26 cellular contexts compared by ENCODE assay signal in the genomic region with DNA sequence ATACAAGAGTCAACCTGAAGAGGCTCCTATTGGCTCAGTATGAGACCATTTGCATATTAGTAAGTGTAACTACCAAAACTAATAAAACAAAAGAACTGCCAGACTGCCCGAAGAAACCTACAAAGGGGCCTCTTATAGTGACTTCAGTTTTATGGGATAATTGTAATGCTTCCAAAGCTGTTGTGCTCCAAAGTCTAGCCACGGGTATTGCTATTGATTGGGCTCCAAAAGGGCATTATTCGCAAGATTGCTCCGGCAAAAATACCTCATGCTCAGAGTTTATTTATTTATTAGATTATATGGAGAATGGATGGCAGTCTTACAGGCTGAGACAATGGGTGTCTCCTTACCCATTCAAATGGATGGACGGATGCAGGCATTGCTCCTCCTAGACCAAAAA. TPM values are rescaled to one million over a fixed set of nuclear protein-coding genes. Genes with fewer than 3 reads are reported as not detected.
DNase-seq lines count a peak whose midpoint lies in the region; ATAC-seq, FAIRE-seq and TF ChIP-seq lines count a peak whose summit lies in the region.
"Had no signal": no experiment of that assay in that cellular context is flagged by ENCODE, and none has a peak within 500 bp of the region (broad histone marks: within the 10 kb centered on the region; RNA-seq: fewer than 3 reads in every experiment).

No MANE protein-coding gene starts in this region.

- POLR2A ChIA-PET in HepG2 (lab: Yijun Ruan, JAX) = no interaction called here

- DNase-seq in HepG2 (ENCODE audit: low spot score) (no peak), GM23338 (ENCODE audit: low spot score) (no peak), left lobe of liver (ENCODE audit: low spot score) (no peak), MG63 (no peak), smooth muscle cell (lab: John Stamatoyannopoulos, UW; ENCODE audit: unreplicated experiment) (no peak)
- DNase-seq: AML-193; Caco-2; CD4-positive, alpha-beta T cell; CD8-positive, alpha-beta T cell; DMS 273 treated with DMSO at 0.1 percent for 48 hours; DMS153; DMS53; DMS79; DND-41; EL; GF-D8 had no signal

- FAIRE-seq in HepG2 (lab: Jason Lieb, UNC) = no peak
- FAIRE-seq: A549, G401.6, GM12892, GM18507 had no signal

- no peak overlapping the region for H3K27ac Mint-ChIP-seq in GM23338
- H3K27ac Mint-ChIP-seq: B cell; CD4-positive, alpha-beta T cell; CD8-positive, alpha-beta T cell had no signal

- TF ChIP-seq EP300 in HepG2 (IDR thresholded peaks at IDR 0.05; ENCODE audit: low read depth in 2 of 2, low read length in 2 of 2) (no peak), HepG2 (CRISPR knock-in tag; IDR thresholded peaks at IDR 0.05; ENCODE audit: borderline replicate concordance) (no peak)

- H3K9me3 ChIP-seq in liver (ENCODE audit: control insufficient read depth in 4 of 4, low read length in 3 of 4) (no peaks in the 10 kb centered on the region), HepG2 (ENCODE audit: low read length) (no peaks in the 10 kb centered on the region), MG63 (no peaks in the 10 kb centered on the region), smooth muscle cell (replicated peaks; ENCODE audit: low read depth) (no peaks in the 10 kb centered on the region)
- H3K9me3 ChIP-seq: A549; BLaER1 treated with 17β-estradiol and CSF1 and Interleukin-3, amounts not matched to agents 10 nM and 100 nM; Caco-2 had no signal

- no peak for TF ChIP-seq POLR2A in HepG2 (IDR thresholded peaks at IDR 0.05; ENCODE audit: insufficient read depth in 1 of 2, low read depth in 2 of 2, low read length in 2 of 2)

- no peak overlapping the region for H3K9ac ChIP-seq in liver (ENCODE audit: low read depth in 1 of 2, low read length in 2 of 2)
- H3K9ac ChIP-seq in HepG2 (ENCODE audit: insufficient read depth, low read depth, low read length) = no peak overlapping the region
- H3K9ac ChIP-seq in smooth muscle cell (ENCODE audit: low read depth) = no peak overlapping the region
- H3K9ac ChIP-seq: BLaER1 treated with 17β-estradiol and CSF1 and Interleukin-3, amounts not matched to agents 10 nM and 100 nM had no signal

- H3F3A ChIP-seq in GM23338 (replicated peaks; ENCODE audit: low read depth) (0 out of 2 replicates have a peak, but pooled peaks cover 5% of the 10 kb centered on the region), smooth muscle cell (ENCODE audit: low read depth) (peaks cover under 1% of the 10 kb centered on the region)

- no TSS peak for BruUV-seq in HepG2 (replicated peaks; lab: Mats Ljungman, UMichigan)

- in situ Hi-C loops in HepG2 (cut with HindIII; ENCODE audit: extremely low pct_ligation_motif_present, low pct_unique_long_range_greater_than_20kb) = no loop called here

- H3K4me3 ChIP-seq in liver (ENCODE audit: low read depth in 1 of 3, low read length in 3 of 3) = no peak overlapping the region
- H3K4me3 ChIP-seq in HepG2 (replicated peaks in 1 of 3; ENCODE audit: insufficient read depth in 1 of 3, low read depth in 2 of 3, low read length in 3 of 3) = no peak overlapping the region
- no peak overlapping the region for H3K4me3 ChIP-seq in GM23338
- no peak overlapping the region for H3K4me3 ChIP-seq in MG63
- no peak overlapping the region for H3K4me3 ChIP-seq in smooth muscle cell
- H3K4me3 ChIP-seq: A549; BLaER1 treated with 17β-estradiol and CSF1 and Interleukin-3, amounts not matched to agents 10 nM and 100 nM had no signal

- H3K36me3 ChIP-seq in liver (ENCODE audit: control insufficient read depth in 4 of 4, insufficient read depth in 3 of 4, low read depth in 1 of 4, low read length in 3 of 4) = no peaks in the 10 kb centered on the region
- H3K36me3 ChIP-seq in HepG2 (replicated peaks in 1 of 2; ENCODE audit: control insufficient read depth in 1 of 2, insufficient read depth in 2 of 2, low read length in 2 of 2) = no peaks in the 10 kb centered on the region
- no peaks in the 10 kb centered on the region for H3K36me3 ChIP-seq in GM23338 (ENCODE audit: insufficient read depth)
- H3K36me3 ChIP-seq in MG63 = no peaks in the 10 kb centered on the region
- no peaks in the 10 kb centered on the region for H3K36me3 ChIP-seq in smooth muscle cell (ENCODE audit: low read depth)
- H3K36me3 ChIP-seq: BLaER1 treated with 17β-estradiol and CSF1 and Interleukin-3, amounts not matched to agents 10 nM and 100 nM had no signal

- peak overlapping the region in 1 of 2 donors; percentile 9 for H3K27ac ChIP-seq in liver (ENCODE audit: low read depth in 1 of 2, low read length in 2 of 2)
- no peak overlapping the region for H3K27ac ChIP-seq in HepG2 (ENCODE audit: extremely low read length, insufficient read depth, low read length)
- H3K27ac ChIP-seq in GM23338 (ENCODE audit: low read depth) = no peak overlapping the region
- no peak overlapping the region for H3K27ac ChIP-seq in smooth muscle cell (ENCODE audit: low read depth)
- H3K27ac ChIP-seq: 22Rv1; A549; BLaER1 treated with 17β-estradiol and CSF1 and Interleukin-3, amounts not matched to agents 10 nM and 100 nM; C4-2B had no signal

- ATAC-seq in HepG2 = no peak
- ATAC-seq in GM23338 = no peak
- ATAC-seq in left lobe of liver = peak; percentile 36
- no peak for ATAC-seq in GM21825 (IDR thresholded peaks at IDR 0.05; ENCODE audit: unreplicated experiment)
- ATAC-seq: A549; CD8-positive, alpha-beta T cell had no signal

- TF ChIP-seq RAD21 in liver (IDR thresholded peaks at IDR 0.05) (no peak), HepG2 (CRISPR knock-in tag; IDR thresholded peaks at IDR 0.05) (no peak)

- no peak overlapping the region for H3K4me3 Mint-ChIP-seq in GM23338
- H3K4me3 Mint-ChIP-seq: B cell; CD4-positive, alpha-beta T cell; CD8-positive, alpha-beta T cell had no signal

- H4K20me1 ChIP-seq in HepG2 (ENCODE audit: insufficient read depth, low read length) = no peaks in the 10 kb centered on the region
- H4K20me1 ChIP-seq in GM23338 (replicated peaks; ENCODE audit: insufficient read depth) = no peaks in the 10 kb centered on the region
- no peaks in the 10 kb centered on the region for H4K20me1 ChIP-seq in smooth muscle cell (ENCODE audit: low read depth)
- H4K20me1 ChIP-seq: BLaER1 treated with 17β-estradiol and CSF1 and Interleukin-3, amounts not matched to agents 10 nM and 100 nM had no signal

- no peaks in the 10 kb centered on the region for H3K9me2 ChIP-seq in GM23338 (ENCODE audit: insufficient read depth)

- 42% methylated on average over 5 of the region's 5 CpGs for WGBS in liver
- 49% methylated on average over 5 of the region's 5 CpGs for WGBS in HepG2 (ENCODE audit: low lambda C conversion rate)
- 95% methylated on average over 5 of the region's 5 CpGs for WGBS in smooth muscle cell (ENCODE audit: low lambda C conversion rate)

- H3K9me3 Mint-ChIP-seq in GM23338 = peaks cover 4% of the 10 kb centered on the region; the same call in 1 of the 3 replicates
- H3K9me3 Mint-ChIP-seq: CD4-positive, alpha-beta T cell; CD8-positive, alpha-beta T cell had no signal

- peaks cover 7% of the 10 kb centered on the region for H3K27me3 Mint-ChIP-seq in GM23338 (ENCODE audit: insufficient read depth, low read depth, poor library complexity)
- H3K27me3 Mint-ChIP-seq: CD4-positive, alpha-beta T cell had no signal

- no peaks in the 10 kb centered on the region; the same call in 2 of the 3 replicates for H3K36me3 Mint-ChIP-seq in GM23338 (ENCODE audit: low read depth)
- H3K36me3 Mint-ChIP-seq: CD8-positive, alpha-beta T cell had no signal

- CTCF ChIA-PET in HepG2 (lab: Yijun Ruan, JAX; ENCODE audit: low intra/inter-chr PET ratio, low total read pairs) = no interaction called here

- H3K4me1 ChIP-seq in liver (ENCODE audit: control insufficient read depth in 4 of 4, insufficient read depth in 4 of 4, low read length in 3 of 4) = peaks cover 0 to 8% (median 4%) of the 10 kb centered on the region in 4 donors
- H3K4me1 ChIP-seq in HepG2 (ENCODE audit: insufficient read depth, low read length) = peaks cover 25% of the 10 kb centered on the region; the same call in 1 of the 2 replicates
- peaks cover 3% of the 10 kb centered on the region; the same call in 1 of the 2 replicates for H3K4me1 ChIP-seq in GM23338 (ENCODE audit: insufficient read depth)
- no peaks in the 10 kb centered on the region for H3K4me1 ChIP-seq in smooth muscle cell (ENCODE audit: low read depth)
- H3K4me1 ChIP-seq: A549 had no signal

- H3K4me1 Mint-ChIP-seq in GM23338 = peaks cover 2% of the 10 kb centered on the region; the same call in 2 of the 3 replicates
- H3K4me1 Mint-ChIP-seq: B cell had no signal

- H3K79me2 ChIP-seq in HepG2 (ENCODE audit: insufficient read depth, low read length) = no peaks in the 10 kb centered on the region
- no peaks in the 10 kb centered on the region for H3K79me2 ChIP-seq in GM23338 (replicated peaks; ENCODE audit: insufficient read depth)
- no peaks in the 10 kb centered on the region for H3K79me2 ChIP-seq in smooth muscle cell (ENCODE audit: low read depth)

- H3K4me2 ChIP-seq in HepG2 (ENCODE audit: low read depth, low read length) = no peak overlapping the region
- no peak overlapping the region for H3K4me2 ChIP-seq in GM23338
- H3K4me2 ChIP-seq in smooth muscle cell = no peak overlapping the region
- H3K4me2 ChIP-seq: A549; BLaER1 treated with 17β-estradiol and CSF1 and Interleukin-3, amounts not matched to agents 10 nM and 100 nM had no signal

- no peaks in the 10 kb centered on the region for H3K27me3 ChIP-seq in liver (ENCODE audit: control insufficient read depth in 4 of 4, insufficient read depth in 4 of 4, low read length in 3 of 4)
- H3K27me3 ChIP-seq in HepG2 (ENCODE audit: control insufficient read depth in 1 of 2, insufficient read depth in 2 of 2, low read length in 2 of 2) = 0 out of 5 replicates have a peak, but pooled peaks cover 0 to 2% of the 10 kb centered on the region in 2 experiments
- H3K27me3 ChIP-seq in GM23338 (ENCODE audit: insufficient read depth) = no peaks in the 10 kb centered on the region
- no peaks in the 10 kb centered on the region for H3K27me3 ChIP-seq in MG63
- no peaks in the 10 kb centered on the region for H3K27me3 ChIP-seq in smooth muscle cell (ENCODE audit: low read depth)
- H3K27me3 ChIP-seq: BLaER1 treated with 17β-estradiol and CSF1 and Interleukin-3, amounts not matched to agents 10 nM and 100 nM had no signal

- TF ChIP-seq CTCF in liver (IDR thresholded peaks at IDR 0.05; ENCODE audit: low read depth, low read length, missing input control) = no peak
- TF ChIP-seq CTCF in HepG2 (CRISPR knock-in tag; IDR thresholded peaks at IDR 0.05) = no peak
- no peak for TF ChIP-seq CTCF in GM23338 (conservative IDR thresholded peaks at IDR 0.05; ENCODE audit: low read depth in 2 of 2)
- no peak for TF ChIP-seq CTCF in smooth muscle cell (IDR thresholded peaks at IDR 0.05; ENCODE audit: borderline replicate concordance, insufficient read depth, poor library complexity, severe bottlenecking)

- intact Hi-C loops in HepG2 (cut with micrococcal nuclease; ENCODE audit: unreplicated experiment) = no loop called here

- no peak overlapping the region for H2AFZ ChIP-seq in HepG2 (ENCODE audit: low read length)
- peak overlapping the region; percentile 60; the same call in 1 of the 2 replicates for H2AFZ ChIP-seq in GM23338
- H2AFZ ChIP-seq in smooth muscle cell (ENCODE audit: low read depth) = no peak overlapping the region

RNA-seq across cellular contexts. Expression of gene RPL22L1, which starts 11.4 kb away (rescaled TPM):
- total RNA-seq in liver = 10 to 100 TPM; 19.1 to 25.6 TPM
- polyA plus RNA-seq in liver = 10 to 100 TPM; 55.7 to 82.1 TPM
- 150 and 152 TPM in 2 replicates for total RNA-seq in HepG2 (2016; rRNA removed; fragmentation: Illumina TruSeq; extraction: Trizol)
- 116 and 134 TPM in 2 replicates for total RNA-seq in HepG2 (2016; cell fraction: cytosol; rRNA removed; fragmentation: Illumina TruSeq; extraction: Trizol; ENCODE audit: low read depth)
- total RNA-seq in HepG2 (2016; cell fraction: insoluble cytoplasmic fraction; rRNA removed; fragmentation: Illumina TruSeq; extraction: Trizol) = 151 and 154 TPM in 2 replicates
- total RNA-seq in HepG2 (2016; cell fraction: membrane; rRNA removed; fragmentation: Illumina TruSeq; extraction: Trizol) = 153 and 155 TPM in 2 replicates
- total RNA-seq in HepG2 (2016; cell fraction: nucleus; rRNA removed; fragmentation: Illumina TruSeq; extraction: Trizol) = 82.3 and 106 TPM in 2 replicates
- polyA plus RNA-seq in HepG2 (2011; rRNA removed) = 42.7 and 44.1 TPM in 2 replicates
- polyA plus RNA-seq in HepG2 (2011; cell fraction: cytosol; rRNA removed) = 23.0 and 50.4 TPM in 2 replicates
- 10.1 and 18.0 TPM in 2 replicates for polyA plus RNA-seq in HepG2 (2011; cell fraction: nucleus; rRNA removed)
- 109 and 125 TPM in 2 replicates for polyA plus RNA-seq in HepG2 (2012)
- polyA plus RNA-seq in HepG2 (2016; cell fraction: cytosol; fragmentation: Illumina TruSeq; extraction: Trizol; ENCODE audit: low read depth) = 110 and 115 TPM in 2 replicates
- polyA plus RNA-seq in HepG2 (2016; cell fraction: insoluble cytoplasmic fraction; fragmentation: Illumina TruSeq; extraction: Trizol; ENCODE audit: low read depth) = 101 and 141 TPM in 2 replicates
- polyA plus RNA-seq in HepG2 (2016; cell fraction: membrane; fragmentation: Illumina TruSeq; extraction: Trizol; ENCODE audit: low read depth) = 105 and 124 TPM in 2 replicates
- 145 and 173 TPM in 2 replicates for polyA plus RNA-seq in HepG2 (2016; cell fraction: nucleus; fragmentation: Illumina TruSeq; extraction: Trizol; ENCODE audit: insufficient read depth, low read depth)
- polyA minus RNA-seq in HepG2 (2011; rRNA and poly(A)+ RNA removed; ENCODE audit: low replicate concordance) = 1.2 and 4.4 TPM in 2 replicates
- 5.8 and 9.7 TPM in 2 replicates for polyA minus RNA-seq in HepG2 (2011; cell fraction: cytosol; rRNA and poly(A)+ RNA removed)
- polyA minus RNA-seq in HepG2 (2011; cell fraction: nucleus; rRNA and poly(A)+ RNA removed) = 14.3 and 15.4 TPM in 2 replicates
- total RNA-seq in GM23338 (2014; rRNA removed; shearing (Covaris generic)) = 216 and 250 TPM in 2 replicates
- polyA plus RNA-seq in GM23338 (2016; fragmentation: Nextera tagmentation; extraction: Ambion mirVana) = 441 and 470 TPM in 2 replicates
- total RNA-seq in left lobe of liver = 12.9 TPM
- 249 and 594 TPM in 2 replicates for total RNA-seq in MG63 (2014; rRNA removed; shearing (Covaris generic); ENCODE audit: low replicate concordance)
- 99.0 and 118 TPM in 2 replicates for total RNA-seq in smooth muscle cell
- polyA plus RNA-seq in smooth muscle cell = 15.6 and 22.3 TPM in 2 replicates

RNA-seq across cellular contexts. Expression of gene EIF5A2, which starts 49.8 kb away (rescaled TPM):
- 1 to 10 TPM; 1.6 to 2.1 TPM for total RNA-seq in liver
- polyA plus RNA-seq in liver = 1 to 10 TPM; 1.8 to 2.4 TPM
- total RNA-seq in HepG2 (2016; rRNA removed; fragmentation: Illumina TruSeq; extraction: Trizol) = 9.4 and 17.1 TPM in 2 replicates
- total RNA-seq in HepG2 (2016; cell fraction: cytosol; rRNA removed; fragmentation: Illumina TruSeq; extraction: Trizol; ENCODE audit: low read depth) = 4.8 and 6.7 TPM in 2 replicates
- total RNA-seq in HepG2 (2016; cell fraction: insoluble cytoplasmic fraction; rRNA removed; fragmentation: Illumina TruSeq; extraction: Trizol) = 10.2 and 16.1 TPM in 2 replicates
- total RNA-seq in HepG2 (2016; cell fraction: membrane; rRNA removed; fragmentation: Illumina TruSeq; extraction: Trizol) = 10.1 and 11.5 TPM in 2 replicates
- total RNA-seq in HepG2 (2016; cell fraction: nucleus; rRNA removed; fragmentation: Illumina TruSeq; extraction: Trizol) = 1.7 and 4.2 TPM in 2 replicates
- polyA plus RNA-seq in HepG2 (2011; rRNA removed) = 3.5 and 4.7 TPM in 2 replicates
- polyA plus RNA-seq in HepG2 (2011; cell fraction: cytosol; rRNA removed) = 2.7 and 2.9 TPM in 2 replicates
- 0.97 and 1.3 TPM in 2 replicates for polyA plus RNA-seq in HepG2 (2011; cell fraction: nucleus; rRNA removed)
- 3.9 and 4.9 TPM in 2 replicates for polyA plus RNA-seq in HepG2 (2012)
- polyA plus RNA-seq in HepG2 (2016; cell fraction: cytosol; fragmentation: Illumina TruSeq; extraction: Trizol; ENCODE audit: low read depth) = 6.6 and 7.3 TPM in 2 replicates
- polyA plus RNA-seq in HepG2 (2016; cell fraction: insoluble cytoplasmic fraction; fragmentation: Illumina TruSeq; extraction: Trizol; ENCODE audit: low read depth) = 11.9 and 12.3 TPM in 2 replicates
- 6.7 and 7.0 TPM in 2 replicates for polyA plus RNA-seq in HepG2 (2016; cell fraction: membrane; fragmentation: Illumina TruSeq; extraction: Trizol; ENCODE audit: low read depth)
- polyA plus RNA-seq in HepG2 (2016; cell fraction: nucleus; fragmentation: Illumina TruSeq; extraction: Trizol; ENCODE audit: insufficient read depth, low read depth) = 7.2 and 8.5 TPM in 2 replicates
- 4.2 and 9.9 TPM in 2 replicates for polyA minus RNA-seq in HepG2 (2011; rRNA and poly(A)+ RNA removed; ENCODE audit: low replicate concordance)
- 1.7 and 2.8 TPM in 2 replicates for polyA minus RNA-seq in HepG2 (2011; cell fraction: cytosol; rRNA and poly(A)+ RNA removed)
- 3.9 and 4.7 TPM in 2 replicates for polyA minus RNA-seq in HepG2 (2011; cell fraction: nucleus; rRNA and poly(A)+ RNA removed)
- 5.9 and 6.6 TPM in 2 replicates for total RNA-seq in GM23338 (2014; rRNA removed; shearing (Covaris generic))
- polyA plus RNA-seq in GM23338 (2016; fragmentation: Nextera tagmentation; extraction: Ambion mirVana) = 11.7 and 14.3 TPM in 2 replicates
- 1.6 TPM for total RNA-seq in left lobe of liver
- 15.4 and 25.1 TPM in 2 replicates for total RNA-seq in MG63 (2014; rRNA removed; shearing (Covaris generic); ENCODE audit: low replicate concordance)
- total RNA-seq in smooth muscle cell = 5.8 and 11.3 TPM in 2 replicates
- 6.8 and 10.3 TPM in 2 replicates for polyA plus RNA-seq in smooth muscle cell
